ENCODE assay signal across 8 cellular contexts in the genomic region with DNA sequence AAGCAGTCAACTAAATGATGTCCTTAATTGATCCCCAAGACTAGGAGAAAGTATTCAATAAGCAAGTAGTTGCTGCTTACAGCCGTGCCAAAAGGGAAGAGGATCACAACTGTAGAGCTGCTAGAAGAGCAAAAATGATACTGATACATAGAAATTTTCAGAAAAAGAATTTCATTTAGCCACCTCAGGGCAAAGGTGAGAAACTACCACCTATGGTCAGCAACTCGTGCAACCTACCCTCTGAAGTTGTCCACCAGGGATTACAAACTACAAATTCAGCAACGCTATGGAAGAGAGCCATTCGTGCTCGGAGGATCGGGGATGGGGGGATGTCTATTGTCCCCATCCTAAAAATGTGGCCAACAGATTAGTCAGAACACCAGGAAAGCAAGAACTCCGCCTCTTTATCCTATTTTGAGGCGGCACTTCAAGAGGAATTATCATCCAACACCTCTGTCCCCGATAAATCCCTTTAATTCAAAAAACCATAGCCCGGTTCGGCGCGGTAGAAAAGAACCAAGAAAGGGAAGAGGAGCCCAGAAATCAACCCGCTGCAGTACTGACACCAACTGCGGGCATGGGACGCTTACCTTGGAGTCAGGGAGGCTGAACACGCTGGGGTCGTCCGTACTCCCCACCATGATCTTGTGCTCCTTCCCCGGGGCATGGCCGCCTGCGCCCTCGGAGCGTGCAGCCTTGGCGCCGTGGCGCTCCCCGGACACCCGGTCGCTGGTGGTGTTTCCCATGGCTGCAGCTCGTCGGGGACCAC. TPM values are rescaled to one million over a fixed set of nuclear protein-coding genes. Genes with fewer than 3 reads are reported as not detected.
A peak's percentile ranks its signal among the peaks of the same experiment; 100 is the strongest.
DNase-seq lines count a peak whose midpoint lies in the region; ATAC-seq, FAIRE-seq and TF ChIP-seq lines count a peak whose summit lies in the region.

No MANE protein-coding gene starts in this region.

- no peaks in the 10 kb centered on the region for H3F3A ChIP-seq in OCI-LY1 (ENCODE audit: insufficient read depth, low read length)

- no peak for FAIRE-seq in urothelium cell line (lab: Jason Lieb, UNC)

- no peak overlapping the region for H2AFZ ChIP-seq in OCI-LY1 (ENCODE audit: low read length)

- H3K4me2 ChIP-seq in OCI-LY1 (ENCODE audit: low read length): peak overlapping the region; percentile 94

- ATAC-seq in HG03442 (IDR thresholded peaks at IDR 0.05; ENCODE audit: unreplicated experiment): no peak

- no peaks in the 10 kb centered on the region for H3K27me3 ChIP-seq in OCI-LY1 (ENCODE audit: insufficient read depth, low read length)

- H3K4me3 ChIP-seq in OCI-LY1 (ENCODE audit: low read depth, low read length, poor library complexity, severe bottlenecking): peak overlapping the region; percentile 94
- H3K4me3 ChIP-seq in mesodermal cell (ENCODE audit: extremely low read depth, insufficient read depth, low read length, poor library complexity, severe bottlenecking): peak overlapping the region; percentile 86

- H3K4me1 ChIP-seq in OCI-LY1 (ENCODE audit: insufficient read depth, low read length, severe bottlenecking) (peaks cover 33% of the 10 kb centered on the region), mesodermal cell (ENCODE audit: control insufficient read depth, insufficient read depth, low read length, poor library complexity, severe bottlenecking) (peaks cover 23% of the 10 kb centered on the region)

- no peaks in the 10 kb centered on the region for H3K9me2 ChIP-seq in OCI-LY1 (ENCODE audit: low read depth, low read length)

- TF ChIP-seq CTCF in 22Rv1 (IDR thresholded peaks at IDR 0.05): no peak
- TF ChIP-seq CTCF in OCI-LY1 (IDR thresholded peaks at IDR 0.05; ENCODE audit: low read length): no peak

- H4K20me1 ChIP-seq in OCI-LY1 (ENCODE audit: insufficient read depth, low read length): no peaks in the 10 kb centered on the region

- H3K27ac ChIP-seq in 22Rv1 (peak overlapping the region; percentile 83), OCI-LY1 (ENCODE audit: low read depth, low read length, poor library complexity, severe bottlenecking) (peak overlapping the region; percentile 45), cingulate gyrus (ENCODE audit: low read depth, low read length) (peak overlapping the region; percentile 76), mesodermal cell (ENCODE audit: low read depth, low read length, severe bottlenecking) (peak overlapping the region; percentile 82)

- H3K9ac ChIP-seq in OCI-LY1 (ENCODE audit: low read length): peak overlapping the region; percentile 85

- DNase-seq in GM03348 (ENCODE audit: low spot score) (peak; percentile 37), urothelium cell line (ENCODE audit: low spot score) (peak; percentile 12), SK-N-DZ (ENCODE audit: low spot score) (no peak)

- H3K36me3 ChIP-seq in OCI-LY1 (ENCODE audit: insufficient read depth, low read length): peaks cover 20% of the 10 kb centered on the region; the same call in 1 of the 2 replicates
- H3K36me3 ChIP-seq in mesodermal cell (ENCODE audit: control insufficient read depth, insufficient read depth, low read length): peaks cover 5% of the 10 kb centered on the region

- 0% methylated on average over 19 to 28 of the region's 32 CpGs for WGBS in mesodermal cell (ENCODE audit: insufficient coverage in 2 of 2), 2 experiments

- H3K9me3 ChIP-seq in OCI-LY1 (ENCODE audit: low read length) (no peaks in the 10 kb centered on the region), mesodermal cell (ENCODE audit: control insufficient read depth, low read length) (no peaks in the 10 kb centered on the region)

- H3K79me2 ChIP-seq in OCI-LY1 (ENCODE audit: insufficient read depth, low read length): peaks cover 20% of the 10 kb centered on the region

RNA-seq across cellular contexts. Expression of a gene that starts 0.7 kb away (rescaled TPM):
- 20.9 TPM for polyA plus RNA-seq in mesodermal cell (2013, experiment 1 of 2)
- 19.8 TPM for polyA plus RNA-seq in mesodermal cell (2013, experiment 2 of 2)
- polyA plus RNA-seq in SK-N-DZ (2014; cell fraction: cytosol; rRNA removed): 21.5 and 22.8 TPM in 2 replicates
- polyA plus RNA-seq in SK-N-DZ (2014; cell fraction: nucleus; rRNA removed): 38.1 and 47.7 TPM in 2 replicates

RNA-seq across cellular contexts. Expression of a gene that starts 53.6 kb away (rescaled TPM):
- polyA plus RNA-seq in mesodermal cell (2013, experiment 1 of 2): 1.00 TPM
- 0.56 TPM for polyA plus RNA-seq in mesodermal cell (2013, experiment 2 of 2)
- polyA plus RNA-seq in SK-N-DZ (2014; cell fraction: cytosol; rRNA removed): not detected in 2 replicates
- polyA plus RNA-seq in SK-N-DZ (2014; cell fraction: nucleus; rRNA removed): 0.13 TPM in 1 of 2 replicates, not detected in the other
